Comparison of ENCODE assay signal across 8 cellular contexts in genomic region chr18:9612989-9613388, GRCh38. TPM values are rescaled to one million over a fixed set of nuclear protein-coding genes. Genes with fewer than 3 reads are reported as not detected.
DNase-seq lines count a peak whose midpoint lies in the region; ATAC-seq and TF ChIP-seq lines count a peak whose summit lies in the region.

No MANE protein-coding gene starts in this region.

- H3F3A ChIP-seq in MM.1S (ENCODE audit: insufficient read depth, low read length) (peaks cover 22% of the 10 kb centered on the region), neural progenitor cell (ENCODE audit: low read depth) (peaks cover 25% of the 10 kb centered on the region)

- H3K27ac Mint-ChIP-seq in Caco-2 (ENCODE audit: unreplicated experiment), result peak overlapping the region; percentile 94
- no peak overlapping the region for H3K27ac Mint-ChIP-seq in neural progenitor cell

- TSS peak; percentile 51 for BruUV-seq in Caco-2 (replicated peaks; lab: Mats Ljungman, UMichigan)

- TF ChIP-seq CTCF in Caco-2 (IDR thresholded peaks at IDR 0.05; ENCODE audit: insufficient read depth in 1 of 2, low read depth in 1 of 2, low read length in 1 of 2, severe bottlenecking in 1 of 2, unreplicated experiment in 1 of 2), result no peak
- TF ChIP-seq CTCF in MM.1S (IDR thresholded peaks at IDR 0.05; ENCODE audit: low read length), result no peak
- peak in 1 of 56 donors; percentile 2 for TF ChIP-seq CTCF in dorsolateral prefrontal cortex (IDR thresholded peaks at IDR 0.05 in 54 of 56, conservative IDR thresholded peaks at IDR 0.05 in 2 of 56; ENCODE audit: low read depth in 1 of 56, partially characterized antibody in 56 of 56)
- no peak for TF ChIP-seq CTCF in neural progenitor cell (IDR thresholded peaks at IDR 0.05)

- no peaks in the 10 kb centered on the region for H3K27me3 ChIP-seq in Caco-2 (replicated peaks; ENCODE audit: control insufficient read depth, insufficient read depth, low read length)
- H3K27me3 ChIP-seq in MM.1S (replicated peaks; ENCODE audit: insufficient read depth, low read length), result no peaks in the 10 kb centered on the region
- no peaks in the 10 kb centered on the region for H3K27me3 ChIP-seq in dorsolateral prefrontal cortex
- no peaks in the 10 kb centered on the region for H3K27me3 ChIP-seq in neural progenitor cell

- CTCF ChIA-PET in Caco-2 (lab: Charles Lee), result interaction anchor here (1.4 kb wide), 1 partner anchor 71 kb away, joined by 4 read pairs; no protein-coding TSS in a partner anchor

- H3K4me2 ChIP-seq in MM.1S (ENCODE audit: low read depth, low read length) (peak overlapping the region; percentile 62; the same call in 1 of the 2 replicates), neural progenitor cell (peak overlapping the region; percentile 92)

- POLR2A ChIA-PET in Caco-2 (lab: Charles Lee), result no interaction called here

- peak overlapping the region; percentile 56; the same call in 1 of the 2 replicates for H3K9ac ChIP-seq in MM.1S (ENCODE audit: low read length)
- H3K9ac ChIP-seq in neural progenitor cell, result peak overlapping the region; percentile 53

- H3K4me3 ChIP-seq in Caco-2 (ENCODE audit: low read depth, low read length), result peak overlapping the region; percentile 79
- peak overlapping the region; percentile 87 for H3K4me3 ChIP-seq in MM.1S (ENCODE audit: low read length)
- peak overlapping the region; percentile 57 to 91 (median 79) for H3K4me3 ChIP-seq in dorsolateral prefrontal cortex
- peak overlapping the region; percentile 95 for H3K4me3 ChIP-seq in neural progenitor cell

- H3K4me1 Mint-ChIP-seq in Caco-2 (ENCODE audit: low read depth, unreplicated experiment) (peaks cover 37% of the 10 kb centered on the region), neural progenitor cell (peaks cover 30% of the 10 kb centered on the region)

- H3K27me3 Mint-ChIP-seq in Caco-2 (ENCODE audit: insufficient read depth, unreplicated experiment), result no peaks in the 10 kb centered on the region
- peaks cover 6% of the 10 kb centered on the region for H3K27me3 Mint-ChIP-seq in neural progenitor cell (ENCODE audit: insufficient read depth, low read depth)

- intact Hi-C loops in Caco-2 (cut with micrococcal nuclease; ENCODE audit: unreplicated experiment), result loop anchor here (1.0 to 2.0 kb wide), 4 partner anchors 38 to 109 kb away; no protein-coding TSS in a partner anchor
- intact Hi-C loops in dorsolateral prefrontal cortex (cut with DNase I), result loop anchor here (2.0 to 10.0 kb wide), 7 partner anchors 36 to 1432 kb away; partner anchors contain the start of genes RAB31 (in 1 of the 2) and TWSG1 (in 1 of the 2)

- H2AFZ ChIP-seq in MM.1S (ENCODE audit: low read length) (no peak overlapping the region), neural progenitor cell (replicated peaks) (no peak overlapping the region)

- H3K9me2 ChIP-seq in MM.1S (replicated peaks; ENCODE audit: insufficient read depth, low read length), result no peaks in the 10 kb centered on the region

- H3K4me3 Mint-ChIP-seq in Caco-2 (ENCODE audit: unreplicated experiment), result peak overlapping the region; percentile 99
- H3K4me3 Mint-ChIP-seq in neural progenitor cell, result peak overlapping the region; percentile 97

- H3K4me1 ChIP-seq in Caco-2 (peaks cover 43% of the 10 kb centered on the region), MM.1S (ENCODE audit: low read length) (peaks cover 8% of the 10 kb centered on the region; the same call in 1 of the 2 replicates), neural progenitor cell (peaks cover 18% of the 10 kb centered on the region)

- H3K9me3 ChIP-seq in Caco-2, result no peaks in the 10 kb centered on the region
- no peaks in the 10 kb centered on the region for H3K9me3 ChIP-seq in MM.1S (replicated peaks; ENCODE audit: insufficient read depth, low read length)
- H3K9me3 ChIP-seq in neural progenitor cell (ENCODE audit: low read depth), result no peaks in the 10 kb centered on the region

- ATAC-seq in GM21717 (IDR thresholded peaks at IDR 0.05; ENCODE audit: unreplicated experiment) (no peak), HG03025 (IDR thresholded peaks at IDR 0.05; ENCODE audit: low FRiP score, unreplicated experiment) (no peak), GM21529 (IDR thresholded peaks at IDR 0.05; ENCODE audit: unreplicated experiment) (no peak)

- DNase-seq in Caco-2, result no peak
- DNase-seq in MM.1S, result no peak
- DNase-seq in dorsolateral prefrontal cortex, result no peak
- DNase-seq in neural progenitor cell (ENCODE audit: low spot score), result no peak
- no peak for DNase-seq in RKO (ENCODE audit: low spot score)

- no peak overlapping the region for H3K27ac ChIP-seq in MM.1S (ENCODE audit: low read length)
- peak overlapping the region in 46 of 59 donors; percentile 38 to 98 (median 91) for H3K27ac ChIP-seq in dorsolateral prefrontal cortex
- H3K27ac ChIP-seq in neural progenitor cell, result no peak overlapping the region

- H3K79me2 ChIP-seq in MM.1S (ENCODE audit: low read length), result peaks cover 56% of the 10 kb centered on the region
- H3K79me2 ChIP-seq in neural progenitor cell (ENCODE audit: low read depth), result peaks cover 64% of the 10 kb centered on the region

- H4K20me1 ChIP-seq in MM.1S (ENCODE audit: insufficient read depth, low read length) (no peaks in the 10 kb centered on the region), neural progenitor cell (ENCODE audit: low read depth) (peaks cover 55% of the 10 kb centered on the region)

- H3K36me3 ChIP-seq in Caco-2 (ENCODE audit: control insufficient read depth, insufficient read depth, low read length) (peaks cover 2% of the 10 kb centered on the region; the same call in 1 of the 2 replicates), MM.1S (replicated peaks; ENCODE audit: insufficient read depth, low read length) (no peaks in the 10 kb centered on the region), neural progenitor cell (peaks cover 8% of the 10 kb centered on the region)

- H3K9me3 Mint-ChIP-seq in Caco-2 (ENCODE audit: unreplicated experiment) (no peaks in the 10 kb centered on the region), neural progenitor cell (peaks cover 12% of the 10 kb centered on the region)

- H3K36me3 Mint-ChIP-seq in Caco-2 (ENCODE audit: insufficient read depth, unreplicated experiment) (peaks cover 16% of the 10 kb centered on the region), neural progenitor cell (peaks cover 35% of the 10 kb centered on the region)

RNA-seq across cellular contexts. Expression of gene PPP4R1, which starts 1.4 kb away (rescaled TPM):
- total RNA-seq in Caco-2 (2022) (91.4 and 96.6 TPM in 2 replicates), dorsolateral prefrontal cortex (100 to 1,000 TPM in 16 of 120 experiments, 10 to 100 TPM in 104; 63.4 to 122 (median 88.2) TPM), neural progenitor cell (ENCODE audit: low replicate concordance) (87.7 and 102 TPM in 2 replicates)

Comparison
In these comparisons a context has a peak if more than half of its experiments do, and no peak if none do; other contexts are left out.
1. H3K27ac ChIP-seq: peak in dorsolateral prefrontal cortex (46 of 59); none in MM.1S (single experiment) and neural progenitor cell (single experiment).
2. Peak in every context shown above with its lines, with median percentiles within 50 percentile points of each other: H3K4me3 ChIP-seq.